Comparison of ENCODE assay signal across 29 cellular contexts in the genomic region with DNA sequence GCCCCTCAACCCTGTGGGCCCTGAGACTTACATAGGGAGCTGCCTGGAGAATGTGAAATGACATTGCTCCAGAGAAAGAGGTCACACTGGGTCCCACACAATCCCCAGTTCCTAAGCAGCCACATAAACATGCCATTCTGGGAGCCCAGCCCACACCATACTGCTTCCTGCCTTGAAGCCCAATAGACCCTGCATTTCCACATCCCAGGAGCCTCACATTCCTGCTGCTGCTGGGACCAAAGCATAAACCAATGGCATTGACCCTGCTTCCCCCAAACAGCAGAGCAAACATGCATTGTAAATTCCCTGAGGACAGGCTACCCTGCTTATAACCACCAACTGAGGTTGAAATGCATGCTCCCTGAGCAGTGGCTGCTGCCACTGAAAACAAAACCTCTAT.
"Had no signal": no experiment of that assay in that cellular context is flagged by ENCODE, and none has a peak within 500 bp of the region (broad histone marks: within the 10 kb centered on the region; RNA-seq: fewer than 3 reads in every experiment).

No MANE protein-coding gene starts in this region.

- H3K27me3 ChIP-seq: ascending aorta, brain microvascular endothelial cell, esophagus muscularis mucosa, left lung, pancreas, thyroid gland, upper lobe of right lung had no signal

- ATAC-seq: activated naive CD4-positive, alpha-beta T cell treated with anti-CD3 and anti-CD28 coated beads, Interleukin-2, amount 50 U/mL, for 72 hours; activated T-helper 17 cell treated with anti-CD3 and anti-CD28 coated beads, Interleukin-2, amount 50 U/mL, for 72 hours; left lung; natural killer cell; pancreas; psoas muscle; right cardiac atrium; T-helper 17 cell; upper lobe of right lung had no signal

- H3K4me1 ChIP-seq: ascending aorta, esophagus muscularis mucosa, left lung, pancreas, psoas muscle, thyroid gland, upper lobe of right lung had no signal

- H3K4me3 Mint-ChIP-seq: activated T-cell treated with anti-CD3 and anti-CD28 coated beads, Interleukin-2, amount 50 U/mL, for 24 hours; activated T-helper 17 cell treated with anti-CD3 and anti-CD28 coated beads, Interleukin-2, amount 50 U/mL, for 72 hours; immature natural killer cell; mesothelial cell of epicardium; natural killer cell; stimulated activated naive CD8-positive, alpha-beta T cell treated with anti-CD3 and anti-CD28 coated beads, Interleukin-15, Interleukin-2, amounts not matched to agents 100 ng/mL and 50 ng/mL, for 24 hours; T-helper 17 cell had no signal

- H3K27ac Mint-ChIP-seq: activated naive CD4-positive, alpha-beta T cell treated with anti-CD3 and anti-CD28 coated beads, Interleukin-2, amount 50 U/mL, for 72 hours; activated T-cell treated with anti-CD3 and anti-CD28 coated beads, Interleukin-2, amount 50 U/mL, for 24 hours; activated T-helper 17 cell treated with anti-CD3 and anti-CD28 coated beads, Interleukin-2, amount 50 U/mL, for 72 hours; immature natural killer cell; mesothelial cell of epicardium; natural killer cell; stimulated activated naive CD8-positive, alpha-beta T cell treated with anti-CD3 and anti-CD28 coated beads, Interleukin-15, Interleukin-2, amounts not matched to agents 100 ng/mL and 50 ng/mL, for 24 hours; T-helper 17 cell had no signal

- H3K9me3 ChIP-seq: ascending aorta, esophagus muscularis mucosa, left lung, pancreas, thyroid gland, upper lobe of right lung had no signal

- H3K27me3 Mint-ChIP-seq: stimulated activated naive CD8-positive, alpha-beta T cell treated with anti-CD3 and anti-CD28 coated beads, Interleukin-15, Interleukin-2, amounts not matched to agents 100 ng/mL and 50 ng/mL, for 24 hours; T-helper 17 cell had no signal

- H3K4me3 ChIP-seq: ascending aorta, esophagus muscularis mucosa, left lung, lung, pancreas, psoas muscle, thyroid gland, upper lobe of right lung had no signal

- DNase-seq: activated CD4-positive, alpha-beta T cell treated with anti-CD3 and anti-CD28 coated beads, Interleukin-2, amount 50 U/mL, for 1 hour; activated CD4-positive, CD25-positive, alpha-beta regulatory T cell treated with anti-CD3 and anti-CD28 coated beads, Interleukin-2, amount 50 U/mL, for 72 hours; activated T-cell treated with anti-CD3 and anti-CD28 coated beads, Interleukin-2, amount 50 U/mL, for 24 hours; brain microvascular endothelial cell; dermis blood vessel endothelial cell; effector CD8-positive, alpha-beta T cell; glutamatergic neuron; hippocampal formation; immature natural killer cell; kidney glomerular epithelial cell; left lung; natural killer cell; pancreas; psoas muscle; right cardiac atrium; stimulated activated CD4-positive, alpha-beta T cell treated with anti-CD3 and anti-CD28 coated beads, Interleukin-12 subunit alpha, Interleukin-12 subunit beta, amount 100 ng/mL, for 4 hours; stimulated activated CD4-positive, alpha-beta T cell treated with anti-CD3 and anti-CD28 coated beads, Interleukin-4, amount 100 ng/mL, for 4 hours; substantia nigra; SW 1271; T-helper 17 cell; thyroid gland; upper lobe of right lung had no signal

- H3K27ac ChIP-seq: ascending aorta, brain microvascular endothelial cell, esophagus muscularis mucosa, left lung, pancreas, psoas muscle, thyroid gland, upper lobe of right lung had no signal

- H3K4me1 Mint-ChIP-seq: activated T-helper 17 cell treated with anti-CD3 and anti-CD28 coated beads, Interleukin-2, amount 50 U/mL, for 72 hours; immature natural killer cell; mesothelial cell of epicardium; natural killer cell; T-helper 17 cell had no signal

- H3K36me3 Mint-ChIP-seq: activated naive CD4-positive, alpha-beta T cell treated with anti-CD3 and anti-CD28 coated beads, Interleukin-2, amount 50 U/mL, for 72 hours; immature natural killer cell; natural killer cell had no signal

- H3K36me3 ChIP-seq: ascending aorta, brain microvascular endothelial cell, esophagus muscularis mucosa, left lung, pancreas, thyroid gland, upper lobe of right lung had no signal
